Comparison of ENCODE assay signal across 8 cellular contexts in genomic region chr12:82517027-82517426, GRCh38.
DNase-seq lines count a peak whose midpoint lies in the region; ATAC-seq and TF ChIP-seq lines count a peak whose summit lies in the region.

No MANE protein-coding gene starts in this region.

- no peaks in the 10 kb centered on the region for H3K9me3 Mint-ChIP-seq in neural crest cell

- no peaks in the 10 kb centered on the region for H3K36me3 Mint-ChIP-seq in neural crest cell (ENCODE audit: low read depth)

- H3K4me1 Mint-ChIP-seq in neural crest cell, result no peaks in the 10 kb centered on the region

- H3K4me3 Mint-ChIP-seq in neural crest cell, result no peak overlapping the region

- ATAC-seq in GM19035 (IDR thresholded peaks at IDR 0.05; ENCODE audit: unreplicated experiment), result peak; percentile 81
- ATAC-seq in HG03175 (IDR thresholded peaks at IDR 0.05; ENCODE audit: unreplicated experiment), result peak; percentile 88

- DNase-seq in AG09319 (ENCODE audit: extremely low read depth, low read depth) (no peak), SW480 (ENCODE audit: low spot score) (peak; percentile 12), neural crest cell (ENCODE audit: low read depth, low spot score) (no peak), NCI-H345 (lab: John Stamatoyannopoulos, UW) (no peak), MV-4-11 (lab: John Stamatoyannopoulos, UW) (no peak)
- DNase-seq in NK-92 treated with Interleukin-12 subunit alpha and Interleukin-12 subunit beta, amount 100 ng/mL, for 24 hours (lab: John Stamatoyannopoulos, UW), result no peak

- TF ChIP-seq CTCF in AG09319 (IDR thresholded peaks at IDR 0.05; ENCODE audit: low read depth, low read length), result peak; percentile 47
- peak; percentile 50 for TF ChIP-seq CTCF in neural crest cell (conservative IDR thresholded peaks at IDR 0.05)

- no peak overlapping the region for H3K27ac Mint-ChIP-seq in neural crest cell (ENCODE audit: unreplicated experiment)

- no peaks in the 10 kb centered on the region for H3K27me3 Mint-ChIP-seq in neural crest cell (ENCODE audit: low read depth)
